Comparison of ENCODE assay signal across 12 cellular contexts in genomic region chr10:22626784-22627183, GRCh38.
A peak's percentile ranks its signal among the peaks of the same experiment; 100 is the strongest.
DNase-seq lines count a peak whose midpoint lies in the region; ATAC-seq and TF ChIP-seq lines count a peak whose summit lies in the region.
"Had no signal": no experiment of that assay in that cellular context is flagged by ENCODE, and none has a peak within 500 bp of the region (broad histone marks: within the 10 kb centered on the region; RNA-seq: fewer than 3 reads in every experiment).

No MANE protein-coding gene starts in this region.

- H3K9me3 ChIP-seq in PC-3 (ENCODE audit: low read length) = no peaks in the 10 kb centered on the region
- H3K9me3 ChIP-seq: breast epithelium, left lung, neutrophil had no signal

- H3K4me3 Mint-ChIP-seq in activated CD4-positive, alpha-beta T cell treated with anti-CD3 and anti-CD28 coated beads for 36 hours = peak overlapping the region; percentile 9
- H3K4me3 Mint-ChIP-seq in osteocyte (ENCODE audit: unreplicated experiment) = no peak overlapping the region

- CTCF ChIA-PET in activated CD4-positive, alpha-beta T cell treated with anti-CD3 and anti-CD28 coated beads for 36 hours (lab: Charles Lee) = interaction anchor here (0.6 to 2.6 kb wide), 10 partner anchors 10 to 277 kb away, joined by 3 to 13 read pairs (median 3); no protein-coding TSS in a partner anchor
- CTCF ChIA-PET in PC-3 (lab: Charles Lee) = no interaction called here

- no peaks in the 10 kb centered on the region for H3K36me3 ChIP-seq in PC-3 (ENCODE audit: low read depth, low read length)
- H3K36me3 ChIP-seq: breast epithelium, left lung, neutrophil had no signal

- peaks cover 73% of the 10 kb centered on the region for H3K4me1 ChIP-seq in PC-3 (ENCODE audit: insufficient read depth, low read length)
- H3K4me1 ChIP-seq: breast epithelium had no signal

- no peak overlapping the region for H3K9ac ChIP-seq in PC-3 (ENCODE audit: low read length)

- no peaks in the 10 kb centered on the region for H3F3A ChIP-seq in PC-3 (ENCODE audit: low read length, unreplicated experiment)

- peaks cover 93% of the 10 kb centered on the region for H3K79me2 ChIP-seq in PC-3 (ENCODE audit: low read length)

- H3K27me3 Mint-ChIP-seq in activated CD4-positive, alpha-beta T cell treated with anti-CD3 and anti-CD28 coated beads for 36 hours = no peaks in the 10 kb centered on the region
- no peaks in the 10 kb centered on the region for H3K27me3 Mint-ChIP-seq in osteocyte (ENCODE audit: unreplicated experiment)

- POLR2A ChIA-PET in activated CD4-positive, alpha-beta T cell treated with anti-CD3 and anti-CD28 coated beads for 36 hours (lab: Charles Lee) = no interaction called here
- POLR2A ChIA-PET in PC-3 (lab: Charles Lee; ENCODE audit: unreplicated experiment) = interaction anchor here (0.6 kb wide), 2 partner anchors 28 to 60 kb away, joined by 6 to 11 read pairs; no protein-coding TSS in a partner anchor

- no peaks in the 10 kb centered on the region for H3K9me2 ChIP-seq in PC-3 (replicated peaks; ENCODE audit: low read length)

- intact Hi-C loops in activated CD4-positive, alpha-beta T cell treated with anti-CD3 and anti-CD28 coated beads for 36 hours (cut with DNase I, micrococcal nuclease) = no loop called here
- intact Hi-C loops in PC-3 (cut with micrococcal nuclease) = no loop called here

- peak overlapping the region; percentile 87 for H3K27ac Mint-ChIP-seq in activated CD4-positive, alpha-beta T cell treated with anti-CD3 and anti-CD28 coated beads for 36 hours
- H3K27ac Mint-ChIP-seq in osteocyte (ENCODE audit: unreplicated experiment) = peak overlapping the region; percentile 88

- no peak overlapping the region for H3K4me3 ChIP-seq in PC-3 (ENCODE audit: low read length)
- H3K4me3 ChIP-seq: breast epithelium, left lung had no signal

- H3K27me3 ChIP-seq in PC-3 (ENCODE audit: low read length) = no peaks in the 10 kb centered on the region
- H3K27me3 ChIP-seq: breast epithelium, left lung, neutrophil had no signal

- H4K20me1 ChIP-seq in PC-3 (ENCODE audit: low read length) = no peaks in the 10 kb centered on the region

- no peak for ATAC-seq in activated CD4-positive, alpha-beta T cell treated with anti-CD3 and anti-CD28 coated beads for 36 hours
- no peak for ATAC-seq in PC-3
- no peak for ATAC-seq in HG03442 (IDR thresholded peaks at IDR 0.05; ENCODE audit: unreplicated experiment)
- ATAC-seq in GM21619 (IDR thresholded peaks at IDR 0.05; ENCODE audit: unreplicated experiment) = no peak
- ATAC-seq: left lung had no signal

- no peak overlapping the region for H2AFZ ChIP-seq in PC-3 (ENCODE audit: low read length)

- H3K36me3 Mint-ChIP-seq in activated CD4-positive, alpha-beta T cell treated with anti-CD3 and anti-CD28 coated beads for 36 hours (ENCODE audit: low read depth) = peaks cover 16% of the 10 kb centered on the region
- no peaks in the 10 kb centered on the region for H3K36me3 Mint-ChIP-seq in osteocyte (ENCODE audit: unreplicated experiment)

- peak overlapping the region; percentile 42 for H3K4me2 ChIP-seq in PC-3 (ENCODE audit: low read length)

- no TSS peak for BruUV-seq in PC-3 (replicated peaks; lab: Mats Ljungman, UMichigan)

- H3K4me1 Mint-ChIP-seq in activated CD4-positive, alpha-beta T cell treated with anti-CD3 and anti-CD28 coated beads for 36 hours = peaks cover 94% of the 10 kb centered on the region
- peaks cover 87% of the 10 kb centered on the region for H3K4me1 Mint-ChIP-seq in osteocyte (ENCODE audit: unreplicated experiment)

- no peaks in the 10 kb centered on the region for H3K9me3 Mint-ChIP-seq in activated CD4-positive, alpha-beta T cell treated with anti-CD3 and anti-CD28 coated beads for 36 hours (ENCODE audit: low read depth)
- H3K9me3 Mint-ChIP-seq in osteocyte (ENCODE audit: unreplicated experiment) = peaks cover 3% of the 10 kb centered on the region

- DNase-seq in activated CD4-positive, alpha-beta T cell treated with anti-CD3 and anti-CD28 coated beads for 36 hours = no peak
- no peak for DNase-seq in activated CD4-positive, alpha-beta T cell treated with anti-CD3 and anti-CD28 coated beads for 48 hours
- DNase-seq in PC-3 = peak; percentile 40
- no peak for DNase-seq in caudate nucleus (lab: John Stamatoyannopoulos, UW)
- no peak for DNase-seq in osteocyte (ENCODE audit: extremely low spot score, unreplicated experiment)
- no peak for DNase-seq in SHP77 treated with DMSO at 0.1 percent for 48 hours (lab: John Stamatoyannopoulos, UW)
- DNase-seq: left lung, NCI-H2171 had no signal

- H3K27ac ChIP-seq in PC-3 (ENCODE audit: low read length) = no peak overlapping the region
- peak overlapping the region; percentile 47 for H3K27ac ChIP-seq in caudate nucleus (ENCODE audit: low read depth, low read length)
- H3K27ac ChIP-seq: breast epithelium, left lung, neutrophil had no signal

- TF ChIP-seq CTCF in PC-3 (conservative IDR thresholded peaks at IDR 0.05; ENCODE audit: low read depth, low read length) (no peak), osteocyte (IDR thresholded peaks at IDR 0.05) (no peak)
